Comparison of ENCODE assay signal across 8 cellular contexts in the genomic region with DNA sequence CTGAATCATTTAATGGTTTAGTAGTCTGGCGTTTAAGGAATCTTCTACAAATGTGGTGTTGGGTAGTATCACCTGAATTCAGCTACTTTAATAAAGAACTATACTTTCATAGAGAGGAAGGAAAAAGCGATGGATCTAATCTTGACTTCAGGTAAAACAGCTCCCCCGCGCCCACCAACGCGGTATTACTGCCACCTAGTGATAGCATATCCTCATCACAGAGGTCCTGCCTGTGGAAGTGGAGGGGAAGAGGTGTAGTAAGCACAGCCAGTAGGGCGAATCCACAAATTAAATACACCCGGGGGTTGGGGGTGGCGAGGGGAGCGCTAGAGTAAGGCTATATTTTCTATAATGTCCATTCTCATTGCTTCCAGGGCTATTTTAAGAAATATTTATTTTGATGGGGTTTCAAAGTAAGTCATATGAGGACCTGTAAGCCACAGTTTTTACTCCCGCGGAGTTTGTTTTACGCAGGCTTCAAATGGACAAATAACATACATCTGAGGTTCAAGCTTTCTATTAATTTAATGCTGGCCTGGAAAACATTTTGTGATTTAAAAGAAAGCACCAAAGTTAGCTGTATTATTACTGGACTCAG. TPM values are rescaled to one million over a fixed set of nuclear protein-coding genes. Genes with fewer than 3 reads are reported as not detected.
DNase-seq lines count a peak whose midpoint lies in the region; ATAC-seq and TF ChIP-seq lines count a peak whose summit lies in the region.

No MANE protein-coding gene starts in this region.

- H3K9me3 Mint-ChIP-seq in activated T-cell treated with anti-CD3 and anti-CD28 coated beads, Interleukin-2, amount 50 U/mL, for 24 hours: no peaks in the 10 kb centered on the region

- no peaks in the 10 kb centered on the region for H3K9me2 ChIP-seq in PC-9 (ENCODE audit: insufficient read depth)

- H3K36me3 Mint-ChIP-seq in activated T-cell treated with anti-CD3 and anti-CD28 coated beads, Interleukin-2, amount 50 U/mL, for 24 hours (ENCODE audit: low read depth): no peaks in the 10 kb centered on the region

- intact Hi-C loops in PC-9 (cut with micrococcal nuclease; ENCODE audit: unreplicated experiment) (loop anchor here (1.0 kb wide), 1 partner anchor 247 kb away; no protein-coding TSS in a partner anchor), lower leg skin (cut with DNase I; ENCODE audit: low total_unique reads) (loop anchor here (5.0 kb wide), 1 partner anchor 246 kb away; a partner anchor contains a TSS)

- peaks cover 18% of the 10 kb centered on the region for H3K4me1 Mint-ChIP-seq in activated T-cell treated with anti-CD3 and anti-CD28 coated beads, Interleukin-2, amount 50 U/mL, for 24 hours (ENCODE audit: low read depth)

- H3K27me3 ChIP-seq in PC-9 (ENCODE audit: insufficient read depth, low read depth): no peaks in the 10 kb centered on the region

- peak; percentile 88 for TF ChIP-seq CTCF in PC-9 (conservative IDR thresholded peaks at IDR 0.05)
- TF ChIP-seq CTCF in fibroblast of villous mesenchyme (IDR thresholded peaks at IDR 0.05; ENCODE audit: insufficient read depth, low read depth, low read length): peak; percentile 65
- TF ChIP-seq CTCF in lower leg skin (IDR thresholded peaks at IDR 0.05): no peak

- H3K9me3 ChIP-seq in PC-9 (ENCODE audit: insufficient read depth, low read depth): no peaks in the 10 kb centered on the region

- no peak overlapping the region for H3K27ac Mint-ChIP-seq in activated T-cell treated with anti-CD3 and anti-CD28 coated beads, Interleukin-2, amount 50 U/mL, for 24 hours

- no TSS peak for BruUV-seq in PC-9 (replicated peaks; lab: Mats Ljungman, UMichigan)

- H3K4me1 ChIP-seq in PC-9 (replicated peaks; ENCODE audit: insufficient read depth): no peaks in the 10 kb centered on the region

- POLR2A ChIA-PET in PC-9 (lab: Charles Lee; ENCODE audit: unreplicated experiment): interaction anchor here (0.7 kb wide), 1 partner anchor 719 kb away, joined by 4 read pairs; no protein-coding TSS in a partner anchor

- no peaks in the 10 kb centered on the region for H3K36me3 ChIP-seq in PC-9 (ENCODE audit: low read depth)

- H3K4me2 ChIP-seq in PC-9: no peak overlapping the region

- peaks cover 14% of the 10 kb centered on the region for H3K27me3 Mint-ChIP-seq in activated T-cell treated with anti-CD3 and anti-CD28 coated beads, Interleukin-2, amount 50 U/mL, for 24 hours

- H2AFZ ChIP-seq in PC-9: no peak overlapping the region

- TF ChIP-seq POLR2A in lower leg skin (IDR thresholded peaks at IDR 0.05): no peak

- H3K4me3 ChIP-seq in PC-9 (no peak overlapping the region), fibroblast of villous mesenchyme (ENCODE audit: low read depth, low read length) (no peak overlapping the region), lower leg skin (ENCODE audit: low read depth, poor library complexity, severe bottlenecking) (no peak overlapping the region)

- H3K27ac ChIP-seq in PC-9: no peak overlapping the region

- no peaks in the 10 kb centered on the region for H3K79me2 ChIP-seq in PC-9 (ENCODE audit: low read depth)

- DNase-seq in COLO668 (lab: John Stamatoyannopoulos, UW; ENCODE audit: unreplicated experiment): peak; percentile 25
- peak; percentile 44 to 62 for DNase-seq in PC-9
- DNase-seq in activated T-cell treated with anti-CD3 and anti-CD28 coated beads, Interleukin-2, amount 50 U/mL, for 24 hours: peak; percentile 78
- peak; percentile 45 for DNase-seq in fibroblast of villous mesenchyme (ENCODE audit: low read depth)
- DNase-seq in renal cortical epithelial cell (ENCODE audit: low read depth): peak; percentile 50
- no peak for DNase-seq in lower leg skin (ENCODE audit: low spot score in 2 of 2)

- 21 to 23% methylated on average over 13 of the region's 13 CpGs for WGBS in lower leg skin, 2 donors

- no peaks in the 10 kb centered on the region for H3F3A ChIP-seq in PC-9 (ENCODE audit: insufficient read depth, low read depth)

- ATAC-seq in GM19395 (IDR thresholded peaks at IDR 0.05; ENCODE audit: unreplicated experiment) (peak; percentile 89), HG03378 (IDR thresholded peaks at IDR 0.05; ENCODE audit: unreplicated experiment) (peak; percentile 91)

- CTCF ChIA-PET in PC-9 (lab: Charles Lee): interaction anchor here (0.6 to 0.8 kb wide), 3 partner anchors 85 to 691 kb away, joined by 3 to 4 read pairs (median 4); no protein-coding TSS in a partner anchor

- no peaks in the 10 kb centered on the region for H4K20me1 ChIP-seq in PC-9 (ENCODE audit: insufficient read depth)

- no peak overlapping the region for H3K4me3 Mint-ChIP-seq in activated T-cell treated with anti-CD3 and anti-CD28 coated beads, Interleukin-2, amount 50 U/mL, for 24 hours

RNA-seq across cellular contexts. Expression of a gene that starts 8.3 kb away (rescaled TPM):
- total RNA-seq in PC-9 (2021) (7.9 and 9.6 TPM in 2 replicates), fibroblast of villous mesenchyme (not detected in 2 replicates), renal cortical epithelial cell (3.4 and 82.3 TPM in 2 replicates), lower leg skin (10 to 100 TPM; 24.5 to 37.7 (median 34.2) TPM)

Comparison
In these comparisons a context has a peak if more than half of its experiments do, and no peak if none do; other contexts are left out.
1. DNase-seq: peak in COLO668 (single experiment), PC-9 (2 of 2), activated T-cell treated with anti-CD3 and anti-CD28 coated beads, Interleukin-2, amount 50 U/mL, for 24 hours (single experiment), fibroblast of villous mesenchyme (single experiment) and renal cortical epithelial cell (single experiment); none in lower leg skin (0 of 2).
2. CTCF ChIP-seq: peak in PC-9 (single experiment) and fibroblast of villous mesenchyme (single experiment); none in lower leg skin (0 of 3).